In genomic region chr6:79239538-79240168, GRCh38 we compare ENCODE assay signal across 1 cellular context.
TF ChIP-seq lines count a peak whose summit lies in the region.

No MANE protein-coding gene starts in this region.

TF ChIP-seq in GM12878, 131 proteins besides CTCF, POLR2A, EP300 and RAD21 (continued from another document):
- TF ChIP-seq BCLAF1 (IDR thresholded peaks at IDR 0.05) (no peak), SMC3 (IDR thresholded peaks at IDR 0.05; ENCODE audit: borderline replicate concordance, low read length) (no peak; the same call in 1 of the 2 replicates), ZBTB4 (CRISPR knock-in tag; IDR thresholded peaks at IDR 0.05) (no peak), ZNF622 (IDR thresholded peaks at IDR 0.05) (no peak)
TF ChIP-seq in GM12878: peak in this region for 30.
